ENCODE assay signal across 7 cellular contexts in genomic region chr6:35522660-35523658, GRCh38. TPM values are rescaled to one million over a fixed set of nuclear protein-coding genes. Genes with fewer than 3 reads are reported as not detected.
DNase-seq lines count a peak whose midpoint lies in the region; ATAC-seq, FAIRE-seq and TF ChIP-seq lines count a peak whose summit lies in the region.

No MANE protein-coding gene starts in this region.

- WGBS in heart right ventricle, 2 donors: 32 to 35% methylated on average over 32 of the region's 32 CpGs

- H3K9me2 ChIP-seq in SU-DHL-6 (replicated peaks; ENCODE audit: insufficient read depth, low read length): no peaks in the 10 kb centered on the region

- H2AFZ ChIP-seq in SU-DHL-6 (ENCODE audit: low read depth, low read length, severe bottlenecking): peak overlapping the region; percentile 79

- DNase-seq in LNCaP clone FGC (ENCODE audit: low read depth): no peak
- DNase-seq in activated naive CD8-positive, alpha-beta T cell treated with anti-CD3 and anti-CD28 coated beads, Interleukin-2, amount 50 U/mL, for 16 hours (ENCODE audit: low read depth, low spot score): peak; percentile 75
- peak; percentile 65 to 72 for DNase-seq in heart right ventricle
- peak; percentile 90 for DNase-seq in urothelium cell line (ENCODE audit: low spot score)

- H3K4me1 ChIP-seq in heart right ventricle (peaks cover 0 to 10% (median 0%) of the 10 kb centered on the region in 9 donors), rectal smooth muscle tissue (ENCODE audit: control insufficient read depth, insufficient read depth, low read length) (no peaks in the 10 kb centered on the region)

- peak; percentile 82 to 95 (median 92) for ATAC-seq in heart right ventricle

- no peak for FAIRE-seq in urothelium cell line (lab: Jason Lieb, UNC)

- no peaks in the 10 kb centered on the region for H4K20me1 ChIP-seq in SU-DHL-6 (ENCODE audit: low read depth, low read length)

- H3K27ac ChIP-seq in SU-DHL-6 (ENCODE audit: low read depth, low read length): no peak overlapping the region
- peak overlapping the region in 1 of 10 donors; percentile 3 for H3K27ac ChIP-seq in heart right ventricle
- no peak overlapping the region for H3K27ac ChIP-seq in rectal smooth muscle tissue (ENCODE audit: low read depth, low read length)

- no peaks in the 10 kb centered on the region for H3F3A ChIP-seq in SU-DHL-6 (ENCODE audit: insufficient read depth)

- H3K79me2 ChIP-seq in SU-DHL-6 (ENCODE audit: insufficient read depth, low read length): no peaks in the 10 kb centered on the region

- H3K4me2 ChIP-seq in SU-DHL-6 (ENCODE audit: low read depth, low read length, poor library complexity, severe bottlenecking): peak overlapping the region; percentile 23

- no peaks in the 10 kb centered on the region for H3K27me3 ChIP-seq in SU-DHL-6 (ENCODE audit: low read length)
- H3K27me3 ChIP-seq in heart right ventricle: no peaks in the 10 kb centered on the region
- no peaks in the 10 kb centered on the region for H3K27me3 ChIP-seq in rectal smooth muscle tissue (ENCODE audit: control insufficient read depth, insufficient read depth, low read length)

- peak; percentile 97 for TF ChIP-seq CTCF in GM12874 (IDR thresholded peaks at IDR 0.05; ENCODE audit: insufficient read depth, low read depth, low read length)
- TF ChIP-seq CTCF in LNCaP clone FGC (IDR thresholded peaks at IDR 0.05; ENCODE audit: control insufficient read depth, extremely low read depth, insufficient read depth): peak; percentile 98
- TF ChIP-seq CTCF in SU-DHL-6 (IDR thresholded peaks at IDR 0.05; ENCODE audit: insufficient read depth, low read length, poor library complexity, severe bottlenecking): peak; percentile 99
- TF ChIP-seq CTCF in heart right ventricle (IDR thresholded peaks at IDR 0.05): peak; percentile 87 to 99 (median 98)

- H3K9ac ChIP-seq in SU-DHL-6 (ENCODE audit: low read length): no peak overlapping the region
- no peak overlapping the region for H3K9ac ChIP-seq in rectal smooth muscle tissue (ENCODE audit: low read length)

- no peak overlapping the region for H3K4me3 ChIP-seq in LNCaP clone FGC (ENCODE audit: low read depth, low read length)
- H3K4me3 ChIP-seq in SU-DHL-6 (ENCODE audit: insufficient read depth, low read length, poor library complexity, severe bottlenecking): no peak overlapping the region
- H3K4me3 ChIP-seq in heart right ventricle: peak overlapping the region in 6 of 10 donors; percentile 23 to 43 (median 36)
- H3K4me3 ChIP-seq in rectal smooth muscle tissue (ENCODE audit: low read length): peak overlapping the region; percentile 55

- H3K9me3 ChIP-seq in SU-DHL-6 (ENCODE audit: insufficient read depth, low read length) (no peaks in the 10 kb centered on the region), heart right ventricle (no peaks in the 10 kb centered on the region)

- H3K36me3 ChIP-seq in SU-DHL-6 (ENCODE audit: low read length) (no peaks in the 10 kb centered on the region), heart right ventricle (no peaks in the 10 kb centered on the region), rectal smooth muscle tissue (ENCODE audit: control insufficient read depth, insufficient read depth, low read length) (no peaks in the 10 kb centered on the region)

- intact Hi-C loops in heart right ventricle (cut with DNase I): loop anchor here (1.0 to 10.0 kb wide), 9 partner anchors 52 to 572 kb away; partner anchors contain the start of gene ARMC12 (in 10 of the 10)

RNA-seq across cellular contexts. Expression of gene TULP1, which starts 10.3 kb away (rescaled TPM):
- not detected for total RNA-seq in heart right ventricle
- under 1 TPM; 0.03 to 0.15 TPM for polyA plus RNA-seq in heart right ventricle

RNA-seq across cellular contexts. Expression of gene TEAD3, which starts 26.1 kb away (rescaled TPM):
- total RNA-seq in heart right ventricle: 10 to 100 TPM; 27.9 to 54.4 (median 35.5) TPM
- polyA plus RNA-seq in heart right ventricle: 10 to 100 TPM; 28.3 to 29.1 TPM

RNA-seq across cellular contexts. Expression of gene RPL10A, which starts 54.8 kb away (rescaled TPM):
- 100 to 1,000 TPM; 476 to 650 (median 529) TPM for total RNA-seq in heart right ventricle
- 1,000 to 10,000 TPM in 1 of 2 donors, 100 to 1,000 TPM in 1; 231 to 1,620 TPM for polyA plus RNA-seq in heart right ventricle

Comparison
In these comparisons a context has a peak if more than half of its experiments do, and no peak if none do; other contexts are left out.
1. H3K4me3 ChIP-seq: peak in heart right ventricle (6 of 10) and rectal smooth muscle tissue (single experiment); none in LNCaP clone FGC (single experiment) and SU-DHL-6 (single experiment).
2. Peak in every context shown above with its lines, with median percentiles within 50 percentile points of each other: CTCF ChIP-seq.